22 cellular contexts compared by ENCODE assay signal in genomic region chr5:143259254-143259605, GRCh38.
"Had no signal": no experiment of that assay in that cellular context is flagged by ENCODE, and none has a peak within 500 bp of the region (broad histone marks: within the 10 kb centered on the region; RNA-seq: fewer than 3 reads in every experiment).

No MANE protein-coding gene starts in this region.

- H3K36me3 ChIP-seq: colonic mucosa, gastroesophageal sphincter, heart left ventricle, left lung, ovary, suprapubic skin had no signal

- ATAC-seq: gastroesophageal sphincter; heart left ventricle; left cardiac atrium; left lung; naive thymus-derived CD8-positive, alpha-beta T cell; psoas muscle; right cardiac atrium; stimulated activated naive CD8-positive, alpha-beta T cell treated with anti-CD3 and anti-CD28 coated beads, Interleukin-15, amount 100 ng/mL, for 72 hours had no signal

- H3K79me2 ChIP-seq: hepatocyte had no signal

- H3K4me1 ChIP-seq: colonic mucosa, gastroesophageal sphincter, heart left ventricle, psoas muscle, suprapubic skin had no signal

- H3K27me3 ChIP-seq: colonic mucosa, gastroesophageal sphincter, heart left ventricle, hepatocyte, left lung, ovary, suprapubic skin had no signal

- H2AFZ ChIP-seq: hepatocyte had no signal

- H3K27ac ChIP-seq: colonic mucosa, gastroesophageal sphincter, heart left ventricle, hepatocyte, left lung, ovary, psoas muscle, skin epidermis, suprapubic skin had no signal

- H3K4me2 ChIP-seq: hepatocyte had no signal

- DNase-seq: colonic mucosa; effector CD8-positive, alpha-beta T cell; endodermal cell; left cardiac atrium; left lung; mesendoderm; naive thymus-derived CD8-positive, alpha-beta T cell; nephron progenitor cell; nucleus accumbens; ovary; posterior cingulate gyrus; psoas muscle; right cardiac atrium; stimulated activated CD4-positive, alpha-beta T cell treated with anti-CD3 and anti-CD28 coated beads, Interleukin-15, amount 100 ng/mL, for 24 hours; stimulated activated CD4-positive, alpha-beta T cell treated with anti-CD3 and anti-CD28 coated beads, Interleukin-2, amount 100 ng/mL, for 48 hours; stimulated activated naive CD4-positive, alpha-beta T cell; stimulated activated naive CD8-positive, alpha-beta T cell treated with anti-CD3 and anti-CD28 coated beads, Interleukin-15, amount 100 ng/mL, for 72 hours had no signal

- H3K4me3 ChIP-seq: colonic mucosa, gastroesophageal sphincter, heart left ventricle, hepatocyte, left lung, ovary, psoas muscle, skin epidermis, suprapubic skin had no signal

- H3K9me3 ChIP-seq: colonic mucosa, gastroesophageal sphincter, heart left ventricle, left lung, ovary, psoas muscle, suprapubic skin had no signal
